In the genomic region with DNA sequence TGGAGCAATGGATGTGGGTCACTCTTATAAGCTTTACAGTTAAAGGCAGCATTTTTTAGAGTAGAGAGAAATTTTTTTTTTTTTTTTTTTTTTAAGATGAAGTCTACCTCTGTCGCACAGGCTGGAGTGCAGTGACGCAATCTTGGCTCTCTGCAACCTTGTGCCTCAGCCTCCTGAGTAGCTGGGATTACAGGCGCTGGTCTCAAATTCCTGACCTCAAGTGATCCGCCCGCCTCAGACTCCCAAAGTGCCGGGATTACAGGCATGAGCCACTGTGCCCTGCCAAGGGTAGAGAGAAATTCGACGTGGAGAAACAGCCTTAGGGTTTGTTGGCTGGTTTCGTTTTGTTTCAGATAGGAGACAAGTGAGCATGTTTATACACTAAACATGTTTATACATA, we compare ENCODE assay signal across 1 cellular context.
TF ChIP-seq lines count a peak whose summit lies in the region.

No MANE protein-coding gene starts in this region.

TF ChIP-seq in SK-N-SH, 30 proteins besides CTCF, POLR2A, EP300 and RAD21 (continued from another document):
- TF ChIP-seq USF2 (IDR thresholded peaks at IDR 0.05; ENCODE audit: borderline replicate concordance, low read depth, low read length), result no peak
TF ChIP-seq in SK-N-SH: peak in this region for 0.
